1 cellular context compared by ENCODE assay signal in the genomic region with DNA sequence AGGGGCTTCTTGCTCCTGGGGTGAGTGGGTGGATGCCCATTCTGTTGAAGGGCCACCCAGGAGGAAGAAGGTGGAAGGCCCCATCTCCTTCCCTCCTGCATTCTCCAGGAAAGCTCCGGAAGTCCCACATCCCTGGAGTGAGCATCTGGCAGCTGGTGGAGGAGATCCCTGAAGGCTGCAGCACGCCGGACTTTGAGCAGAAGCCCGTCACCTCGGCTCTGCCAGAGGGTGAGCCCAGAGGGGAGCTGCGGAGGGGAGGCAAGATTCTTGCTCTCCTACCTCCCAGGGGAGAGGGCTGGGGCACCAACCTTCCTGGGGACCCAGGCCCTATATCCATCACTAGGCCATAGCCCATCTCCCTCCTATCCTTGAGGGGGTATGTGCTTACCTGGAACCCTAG.
TF ChIP-seq lines count a peak whose summit lies in the region.

No MANE protein-coding gene starts in this region.

TF ChIP-seq in HepG2, 621 proteins besides CTCF, POLR2A, EP300 and RAD21:
- TF ChIP-seq CSRNP1 (CRISPR knock-in tag; IDR thresholded peaks at IDR 0.05) (no peak), ONECUT2 (CRISPR knock-in tag; IDR thresholded peaks at IDR 0.05) (no peak), TBX3 (IDR thresholded peaks at IDR 0.05; ENCODE audit: borderline replicate concordance) (no peak), SMARCE1 (IDR thresholded peaks at IDR 0.05; ENCODE audit: borderline replicate concordance) (no peak), ZNF777 (CRISPR knock-in tag; IDR thresholded peaks at IDR 0.05) (no peak)
TF ChIP-seq in HepG2: peak in this region for 0.
